ENCODE assay signal across 8 cellular contexts in genomic region chr3:109081746-109082510, GRCh38. TPM values are rescaled to one million over a fixed set of nuclear protein-coding genes. Genes with fewer than 3 reads are reported as not detected.
DNase-seq lines count a peak whose midpoint lies in the region; ATAC-seq and TF ChIP-seq lines count a peak whose summit lies in the region.

No MANE protein-coding gene starts in this region.

- H3K4me1 ChIP-seq in BE2C (no peaks in the 10 kb centered on the region), testis (no peaks in the 10 kb centered on the region)

- H3K27me3 ChIP-seq in BE2C (no peaks in the 10 kb centered on the region), GM06990 (replicated peaks; ENCODE audit: control insufficient read depth, insufficient read depth, low read length) (no peaks in the 10 kb centered on the region), H7 (ENCODE audit: control insufficient read depth, insufficient read depth, low read length) (no peaks in the 10 kb centered on the region), testis (no peaks in the 10 kb centered on the region)

- TF ChIP-seq CTCF in BE2C (IDR thresholded peaks at IDR 0.05; ENCODE audit: low read depth, low read length), result peak; percentile 86
- TF ChIP-seq CTCF in GM06990 (IDR thresholded peaks at IDR 0.05; ENCODE audit: insufficient read depth, low read length, poor library complexity, severe bottlenecking), result peak; percentile 87
- peak in 2 of 3 experiments; percentile 48 to 50 for TF ChIP-seq CTCF in testis (IDR thresholded peaks at IDR 0.05)

- no peak overlapping the region for H3K27ac Mint-ChIP-seq in activated CD8-positive, alpha-beta T cell treated with anti-CD3 and anti-CD28 coated beads, Interleukin-2, amount 10 ng/mL, durations not matched to agents 7 days and 5 days

- CTCF ChIA-PET in activated CD8-positive, alpha-beta T cell treated with anti-CD3 and anti-CD28 coated beads, Interleukin-2, amount 10 ng/mL, durations not matched to agents 7 days and 5 days (lab: Charles Lee), result interaction anchor here (0.7 to 2.5 kb wide), 15 partner anchors 8 to 593 kb away, joined by 3 to 39 read pairs (median 4); no protein-coding TSS in a partner anchor

- in situ Hi-C loops in KBM-7 (cut with MboI; ENCODE audit: low pct_unique_long_range_greater_than_20kb, low sequenced_read_pairs), result no loop called here

- no peak overlapping the region for H3K4me3 Mint-ChIP-seq in activated CD8-positive, alpha-beta T cell treated with anti-CD3 and anti-CD28 coated beads, Interleukin-2, amount 10 ng/mL, durations not matched to agents 7 days and 5 days

- POLR2A ChIA-PET in activated CD8-positive, alpha-beta T cell treated with anti-CD3 and anti-CD28 coated beads, Interleukin-2, amount 10 ng/mL, durations not matched to agents 7 days and 5 days (lab: Charles Lee), result no interaction called here

- no peak overlapping the region for H3K27ac ChIP-seq in testis

- peaks cover 16% of the 10 kb centered on the region for H3K27me3 Mint-ChIP-seq in activated CD8-positive, alpha-beta T cell treated with anti-CD3 and anti-CD28 coated beads, Interleukin-2, amount 10 ng/mL, durations not matched to agents 7 days and 5 days (ENCODE audit: low read depth)

- no peaks in the 10 kb centered on the region for H3K36me3 Mint-ChIP-seq in activated CD8-positive, alpha-beta T cell treated with anti-CD3 and anti-CD28 coated beads, Interleukin-2, amount 10 ng/mL, durations not matched to agents 7 days and 5 days (ENCODE audit: low read depth)

- 50 to 59% methylated on average over 6 of the region's 6 CpGs for WGBS in testis, 2 donors

- H3K4me1 Mint-ChIP-seq in activated CD8-positive, alpha-beta T cell treated with anti-CD3 and anti-CD28 coated beads, Interleukin-2, amount 10 ng/mL, durations not matched to agents 7 days and 5 days (ENCODE audit: low read depth), result no peaks in the 10 kb centered on the region

- H3K9me3 Mint-ChIP-seq in activated CD8-positive, alpha-beta T cell treated with anti-CD3 and anti-CD28 coated beads, Interleukin-2, amount 10 ng/mL, durations not matched to agents 7 days and 5 days (ENCODE audit: insufficient read depth), result no peaks in the 10 kb centered on the region

- TF ChIP-seq POLR2A in testis (IDR thresholded peaks at IDR 0.05), result no peak

- H3K36me3 ChIP-seq in BE2C (no peaks in the 10 kb centered on the region), GM06990 (ENCODE audit: control insufficient read depth, insufficient read depth, low read length) (no peaks in the 10 kb centered on the region), H7 (replicated peaks; ENCODE audit: control insufficient read depth, insufficient read depth, low read length) (no peaks in the 10 kb centered on the region), testis (ENCODE audit: low read depth, missing control alignments) (no peaks in the 10 kb centered on the region)

- H3K4me3 ChIP-seq in BE2C (ENCODE audit: low read depth, low read length) (no peak overlapping the region), GM06990 (replicated peaks; ENCODE audit: low read depth, low read length) (no peak overlapping the region; the same call in 1 of the 2 replicates), H7 (ENCODE audit: insufficient read depth, low read depth, low read length) (no peak overlapping the region), testis (no peak overlapping the region)

- DNase-seq in BE2C (peak; percentile 42), GM06990 (ENCODE audit: extremely low read depth, insufficient read length) (peak; percentile 59), H7 (peak; percentile 38), KBM-7 (peak; percentile 52), iPS DF 19.7 (ENCODE audit: low read depth, low spot score) (peak; percentile 38), testis (peak; percentile 30), middle frontal gyrus (ENCODE audit: extremely low spot score, low spot score) (no peak)
- peak; percentile 51 for DNase-seq in activated CD8-positive, alpha-beta T cell treated with anti-CD3 and anti-CD28 coated beads, Interleukin-2, amount 10 ng/mL, durations not matched to agents 7 days and 5 days

- peak; percentile 71 for ATAC-seq in activated CD8-positive, alpha-beta T cell treated with anti-CD3 and anti-CD28 coated beads, Interleukin-2, amount 10 ng/mL, durations not matched to agents 7 days and 5 days

- no peaks in the 10 kb centered on the region for H3K9me3 ChIP-seq in BE2C
- no peaks in the 10 kb centered on the region for H3K9me3 ChIP-seq in testis

- intact Hi-C loops in testis (cut with DNase I; ENCODE audit: low total_unique reads), result no loop called here

RNA-seq across cellular contexts. Expression of gene MORC1, which starts 36.0 kb away (rescaled TPM):
- not detected for polyA plus RNA-seq in BE2C (2012; ENCODE audit: insufficient read depth, insufficient read length, low read depth)
- not detected in 2 replicates for total RNA-seq in H7 (2014; rRNA removed; shearing (Covaris generic))
- total RNA-seq in activated CD8-positive, alpha-beta T cell treated with anti-CD3 and anti-CD28 coated beads, Interleukin-2, amount 10 ng/mL, durations not matched to agents 7 days and 5 days, result not detected
- total RNA-seq in testis, result 10 to 100 TPM; 16.0 to 19.4 TPM
- polyA plus RNA-seq in testis (ENCODE audit: insufficient read depth, low read depth, low replicate concordance), result 15.4 TPM

RNA-seq across cellular contexts. Expression of gene C3orf85, which starts 54.6 kb away (rescaled TPM):
- polyA plus RNA-seq in BE2C (2012; ENCODE audit: insufficient read depth, insufficient read length, low read depth), result not detected
- not detected in 2 replicates for total RNA-seq in H7 (2014; rRNA removed; shearing (Covaris generic))
- total RNA-seq in activated CD8-positive, alpha-beta T cell treated with anti-CD3 and anti-CD28 coated beads, Interleukin-2, amount 10 ng/mL, durations not matched to agents 7 days and 5 days, result not detected
- total RNA-seq in testis, result not detected
- 2.2 TPM for polyA plus RNA-seq in testis (ENCODE audit: insufficient read depth, low read depth, low replicate concordance)

Comparison
In these comparisons a context has a peak if more than half of its experiments do, and no peak if none do; other contexts are left out.
1. RNA of gene MORC1, which starts 36.0 kb away (total RNA-seq): 16.0 to 19.4 TPM in testis; not detected in H7 and not detected in activated CD8-positive, alpha-beta T cell treated with anti-CD3 and anti-CD28 coated beads, Interleukin-2, amount 10 ng/mL, durations not matched to agents 7 days and 5 days; every median in the first group is over 10 times any median in the second.
2. Peak in every context shown above with its lines, with median percentiles within 50 percentile points of each other: CTCF ChIP-seq.